In the genomic region with DNA sequence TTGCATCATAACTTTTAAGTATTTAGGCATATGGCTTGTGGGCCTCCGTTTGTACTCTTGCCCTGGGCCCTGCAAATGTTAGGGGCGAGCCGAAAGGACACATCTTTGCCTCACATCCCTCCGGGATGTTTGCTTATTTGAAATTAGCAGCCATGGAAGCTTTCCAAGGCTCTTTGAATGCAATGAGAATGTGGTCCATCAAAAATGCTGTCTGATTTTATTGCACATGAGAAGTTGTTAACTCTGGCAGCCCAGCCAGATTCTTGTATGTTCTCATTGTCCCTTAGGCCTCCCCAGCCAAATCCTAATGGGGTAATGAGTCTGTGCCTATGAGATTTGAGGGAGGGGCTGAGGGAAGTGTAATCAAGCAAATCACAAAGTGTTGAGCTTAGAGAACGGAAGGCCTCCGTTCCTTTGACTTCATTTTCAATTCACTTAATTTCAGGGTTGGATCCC, we compare ENCODE assay signal across 11 cellular contexts.
A peak's percentile ranks its signal among the peaks of the same experiment; 100 is the strongest.
DNase-seq lines count a peak whose midpoint lies in the region; ATAC-seq and TF ChIP-seq lines count a peak whose summit lies in the region.
"Had no signal": no experiment of that assay in that cellular context is flagged by ENCODE, and none has a peak within 500 bp of the region (broad histone marks: within the 10 kb centered on the region; RNA-seq: fewer than 3 reads in every experiment).

No MANE protein-coding gene starts in this region.

- no peaks in the 10 kb centered on the region for H3K79me2 ChIP-seq in mammary epithelial cell (ENCODE audit: insufficient read depth, low read length)

- 58% methylated on average over 5 of the region's 6 CpGs for WGBS in mammary epithelial cell (ENCODE audit: low coverage, missing lambda C conversion rate)

- ATAC-seq in upper lobe of right lung, result no peak
- no peak for ATAC-seq in stimulated activated naive CD8-positive, alpha-beta T cell treated with anti-CD3 and anti-CD28 coated beads, Interleukin-15, Interleukin-2, amounts not matched to agents 100 U/mL and 50 U/mL, for 24 hours

- H3K4me3 ChIP-seq in mammary epithelial cell (replicated peaks in 1 of 3; ENCODE audit: insufficient read depth in 1 of 3, low read depth in 2 of 3, low read length in 3 of 3) (no peak overlapping the region), astrocyte of the spinal cord (ENCODE audit: low read depth, low read length) (no peak overlapping the region), upper lobe of right lung (no peak overlapping the region)

- dilution Hi-C loops in mammary epithelial cell (cut with HindIII; ENCODE audit: low sequenced_read_pairs), result no loop called here

- intact Hi-C loops in mammary epithelial cell (cut with micrococcal nuclease), result loop anchor here (2.0 to 10.0 kb wide), 2 partner anchors 93 to 471 kb away; no protein-coding TSS in a partner anchor
- intact Hi-C loops in upper lobe of right lung (cut with DNase I), result no loop called here

- H2AFZ ChIP-seq in mammary epithelial cell (ENCODE audit: low read depth, low read length), result no peak overlapping the region

- no peaks in the 10 kb centered on the region for H4K20me1 ChIP-seq in mammary epithelial cell (ENCODE audit: insufficient read depth, low read length)

- no peak overlapping the region for H3K4me2 ChIP-seq in mammary epithelial cell (ENCODE audit: insufficient read depth, low read depth, low read length)

- no peaks in the 10 kb centered on the region for H3K4me1 ChIP-seq in mammary epithelial cell (ENCODE audit: insufficient read depth, low read length)
- peaks cover 5% of the 10 kb centered on the region for H3K4me1 ChIP-seq in upper lobe of right lung

- CTCF ChIA-PET in mammary epithelial cell (lab: Charles Lee; ENCODE audit: low non-redundant PET), result no interaction called here

- H3K27ac ChIP-seq in mammary epithelial cell (ENCODE audit: insufficient read depth, low read depth, low read length) (no peak overlapping the region), upper lobe of right lung (peak overlapping the region; percentile 45)
- H3K27ac ChIP-seq: RWPE1 had no signal

- DNase-seq in T47D (ENCODE audit: low read depth in 1 of 2, low spot score in 1 of 2) (peak; percentile 22 to 95), mammary epithelial cell (no peak), astrocyte of the spinal cord (ENCODE audit: low read depth, low spot score) (peak; percentile 72), left kidney (ENCODE audit: low read depth, low spot score) (peak; percentile 76), upper lobe of right lung (no peak), NCI-H526 treated with DMSO at 0.1 percent for 48 hours (lab: John Stamatoyannopoulos, UW) (no peak), dermis blood vessel endothelial cell (no peak)
- no peak for DNase-seq in stimulated activated naive CD8-positive, alpha-beta T cell treated with anti-CD3 and anti-CD28 coated beads, Interleukin-15, Interleukin-2, amounts not matched to agents 100 U/mL and 50 U/mL, for 24 hours
- DNase-seq: C1 segment of cervical spinal cord, NCI-H1694 treated with DMSO at 0.1 percent for 48 hours had no signal

- H3K27me3 ChIP-seq in mammary epithelial cell (ENCODE audit: insufficient read depth, low read length), result no peaks in the 10 kb centered on the region
- H3K27me3 ChIP-seq in upper lobe of right lung, result no peaks in the 10 kb centered on the region

- no TSS peak for BruUV-seq in mammary epithelial cell (replicated peaks; lab: Mats Ljungman, UMichigan)

- H3K9ac ChIP-seq in mammary epithelial cell (ENCODE audit: insufficient read depth, low read length), result no peak overlapping the region

- H3K9me3 ChIP-seq in mammary epithelial cell (replicated peaks; ENCODE audit: insufficient read depth, low read length) (no peaks in the 10 kb centered on the region), upper lobe of right lung (no peaks in the 10 kb centered on the region)

- in situ Hi-C loops in T47D (cut with HindIII; ENCODE audit: low pct_unique_long_range_greater_than_20kb, low sequenced_read_pairs) (no loop called here), mammary epithelial cell (cut with MboI; ENCODE audit: low sequenced_read_pairs in 2 of 2) (no loop called here), astrocyte of the spinal cord (cut with HindIII; ENCODE audit: low sequenced_read_pairs) (no loop called here)

- H3K36me3 ChIP-seq in mammary epithelial cell (ENCODE audit: insufficient read depth, low read length), result no peaks in the 10 kb centered on the region
- H3K36me3 ChIP-seq in upper lobe of right lung, result no peaks in the 10 kb centered on the region

- TF ChIP-seq CTCF in mammary epithelial cell (conservative IDR thresholded peaks at IDR 0.05 in 1 of 2, IDR thresholded peaks at IDR 0.05 in 1 of 2; ENCODE audit: extremely low read depth in 1 of 2, insufficient read depth in 1 of 2, low read depth in 1 of 2, low read length in 2 of 2), result no peak
- no peak for TF ChIP-seq CTCF in astrocyte of the spinal cord (IDR thresholded peaks at IDR 0.05; ENCODE audit: low read depth, low read length)
- TF ChIP-seq CTCF in upper lobe of right lung (IDR thresholded peaks at IDR 0.05), result no peak

Comparison
In these comparisons a context has a peak if more than half of its experiments do, and no peak if none do; other contexts are left out.
1. DNase-seq: peak in T47D (2 of 2), astrocyte of the spinal cord (single experiment) and left kidney (single experiment); none in mammary epithelial cell (single experiment), upper lobe of right lung (single experiment), NCI-H526 treated with DMSO at 0.1 percent for 48 hours (single experiment), stimulated activated naive CD8-positive, alpha-beta T cell treated with anti-CD3 and anti-CD28 coated beads, Interleukin-15, Interleukin-2, amounts not matched to agents 100 U/mL and 50 U/mL, for 24 hours (single experiment) and dermis blood vessel endothelial cell (single experiment).